In the genomic region with DNA sequence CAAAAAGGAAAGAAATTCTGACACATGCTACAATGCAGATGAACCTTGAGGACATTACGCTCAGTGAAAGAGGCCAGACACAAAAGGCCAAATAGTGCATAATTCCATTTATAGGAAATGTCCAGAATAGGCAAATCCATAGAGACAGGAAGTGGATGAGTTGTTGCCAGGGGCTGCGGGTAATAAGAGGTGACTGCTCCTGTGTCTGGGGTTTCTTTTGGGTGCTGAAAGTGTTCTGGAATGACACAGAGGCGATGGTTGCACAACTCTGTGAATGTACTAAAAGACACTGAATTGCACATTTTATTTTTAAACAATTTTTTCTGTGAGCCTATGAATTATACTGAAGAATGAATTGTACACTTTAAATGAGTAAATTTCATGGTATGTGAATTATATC, we compare ENCODE assay signal across 17 cellular contexts. TPM values are rescaled to one million over a fixed set of nuclear protein-coding genes. Genes with fewer than 3 reads are reported as not detected.
DNase-seq lines count a peak whose midpoint lies in the region; ATAC-seq and TF ChIP-seq lines count a peak whose summit lies in the region.
"Had no signal": no experiment of that assay in that cellular context is flagged by ENCODE, and none has a peak within 500 bp of the region (broad histone marks: within the 10 kb centered on the region; RNA-seq: fewer than 3 reads in every experiment).

No MANE protein-coding gene starts in this region.

- no peaks in the 10 kb centered on the region for H3K36me3 ChIP-seq in breast epithelium
- no peaks in the 10 kb centered on the region for H3K36me3 ChIP-seq in ascending aorta
- H3K36me3 ChIP-seq in uterus = no peaks in the 10 kb centered on the region

- H3K4me3 Mint-ChIP-seq in MCF 10A (ENCODE audit: unreplicated experiment) = no peak overlapping the region

- no peak for TF ChIP-seq CTCF in MCF 10A (IDR thresholded peaks at IDR 0.05; ENCODE audit: unreplicated experiment)
- TF ChIP-seq CTCF in breast epithelium (IDR thresholded peaks at IDR 0.05) = no peak
- TF ChIP-seq CTCF in ascending aorta (IDR thresholded peaks at IDR 0.05) = no peak
- TF ChIP-seq CTCF in uterus (IDR thresholded peaks at IDR 0.05) = no peak

- H3K4me1 ChIP-seq in breast epithelium (peaks cover 0 to 3% of the 10 kb centered on the region in 2 donors), ascending aorta (peaks cover 0 to 17% of the 10 kb centered on the region in 2 donors), right cardiac atrium (ENCODE audit: control insufficient read depth, insufficient read depth, low read length) (peaks cover 25% of the 10 kb centered on the region), uterus (no peaks in the 10 kb centered on the region)

- TF ChIP-seq POLR2A in breast epithelium (IDR thresholded peaks at IDR 0.05) = no peak
- TF ChIP-seq POLR2A in uterus (IDR thresholded peaks at IDR 0.05) = no peak

- H3K27ac ChIP-seq in breast epithelium = peak overlapping the region in 1 of 2 donors; percentile 75
- H3K27ac ChIP-seq in ascending aorta = peak overlapping the region; percentile 16 to 21
- H3K27ac ChIP-seq in right cardiac atrium (ENCODE audit: low read length) = peak overlapping the region; percentile 13
- peak overlapping the region; percentile 34 to 79 for H3K27ac ChIP-seq in uterus

- BruUV-seq in MCF 10A (replicated peaks; lab: Mats Ljungman, UMichigan) = no TSS peak

- intact Hi-C loops in MCF 10A (cut with micrococcal nuclease) = no loop called here
- intact Hi-C loops in breast epithelium (cut with DNase I; ENCODE audit: low total_unique reads) = no loop called here
- intact Hi-C loops in ascending aorta (cut with DNase I) = no loop called here
- intact Hi-C loops in right cardiac atrium (cut with DNase I) = no loop called here
- intact Hi-C loops in uterus (cut with DNase I; ENCODE audit: low total_unique reads) = no loop called here

- peaks cover 69% of the 10 kb centered on the region for H3K27me3 Mint-ChIP-seq in MCF 10A (ENCODE audit: insufficient read depth, unreplicated experiment)

- DNase-seq in MCF 10A (ENCODE audit: unreplicated experiment) (peak; percentile 64), breast epithelium (ENCODE audit: low spot score in 2 of 2) (no peak), ascending aorta (ENCODE audit: low spot score in 2 of 2) (peak in 1 of 2 donors; percentile 81), right cardiac atrium (no peak), uterus (no peak), cortex of kidney (lab: John Stamatoyannopoulos, UW) (no peak), superior temporal gyrus (ENCODE audit: extremely low spot score) (no peak)
- DNase-seq: activated CD4-positive, alpha-beta T cell treated with anti-CD3 and anti-CD28 coated beads for 4 hours; dermis blood vessel endothelial cell; DND-41; midbrain; NCI-H1092; NCI-H69; psoas muscle; substantia nigra had no signal

- no peaks in the 10 kb centered on the region for H3K9me3 Mint-ChIP-seq in MCF 10A (ENCODE audit: unreplicated experiment)
- H3K9me3 Mint-ChIP-seq: activated T-helper 2 cell treated with anti-CD3 and anti-CD28 coated beads, Interferon-gamma antibody, Interleukin-2, Interleukin-4, amounts not matched to agents 10 μg/mL and 5 μg/mL and 100 μg/mL, durations not matched to agents 14 hours and 24 hours and 36 hours had no signal

- H3K27me3 ChIP-seq in breast epithelium = peaks cover 0 to 29% of the 10 kb centered on the region in 2 donors
- no peaks in the 10 kb centered on the region for H3K27me3 ChIP-seq in ascending aorta
- no peaks in the 10 kb centered on the region for H3K27me3 ChIP-seq in right cardiac atrium (ENCODE audit: control insufficient read depth, insufficient read depth)
- H3K27me3 ChIP-seq in uterus = no peaks in the 10 kb centered on the region

- H3K36me3 Mint-ChIP-seq in MCF 10A (ENCODE audit: insufficient read depth, unreplicated experiment) = peaks cover 28% of the 10 kb centered on the region

- H3K4me1 Mint-ChIP-seq in MCF 10A (ENCODE audit: insufficient read depth, unreplicated experiment) = no peaks in the 10 kb centered on the region

- H3K27ac Mint-ChIP-seq in MCF 10A (ENCODE audit: low read depth, unreplicated experiment) = no peak overlapping the region
- H3K27ac Mint-ChIP-seq: activated T-helper 2 cell treated with anti-CD3 and anti-CD28 coated beads, Interferon-gamma antibody, Interleukin-2, Interleukin-4, amounts not matched to agents 10 μg/mL and 5 μg/mL and 100 μg/mL, durations not matched to agents 14 hours and 24 hours and 36 hours had no signal

- ATAC-seq in right cardiac atrium = peak in 1 of 2 donors; percentile 34
- no peak for ATAC-seq in HG02571 (IDR thresholded peaks at IDR 0.05; ENCODE audit: unreplicated experiment)

- H3K4me3 ChIP-seq in breast epithelium (no peak overlapping the region), ascending aorta (no peak overlapping the region), right cardiac atrium (ENCODE audit: low read length) (no peak overlapping the region), uterus (no peak overlapping the region)
- H3K4me3 ChIP-seq: psoas muscle had no signal

- POLR2A ChIA-PET in MCF 10A (lab: Yijun Ruan, JAX) = no interaction called here

- WGBS in right cardiac atrium = 34% methylated on average over 3 of the region's 3 CpGs

- CTCF ChIA-PET in MCF 10A (lab: Yijun Ruan, JAX) = interaction anchor here (0.6 to 1.0 kb wide), 2 partner anchors 13 to 403 kb away, joined by 3 read pairs; no protein-coding TSS in a partner anchor

- no peaks in the 10 kb centered on the region for H3K9me3 ChIP-seq in breast epithelium
- no peaks in the 10 kb centered on the region for H3K9me3 ChIP-seq in ascending aorta
- H3K9me3 ChIP-seq in right cardiac atrium (ENCODE audit: control insufficient read depth, low read length) = no peaks in the 10 kb centered on the region
- H3K9me3 ChIP-seq in uterus = no peaks in the 10 kb centered on the region
- H3K9me3 ChIP-seq: psoas muscle had no signal

RNA-seq across cellular contexts. Expression of a gene that starts 23.3 kb away (rescaled TPM):
- total RNA-seq in MCF 10A (2022) = 201 and 237 TPM in 2 replicates
- total RNA-seq in breast epithelium = 10 to 100 TPM; 43.7 to 66.2 (median 50.8) TPM
- 105 TPM for total RNA-seq in ascending aorta
- total RNA-seq in right cardiac atrium = 10 to 100 TPM; 33.2 to 53.2 (median 43.0) TPM
- 28.2 TPM for polyA plus RNA-seq in right cardiac atrium
- total RNA-seq in uterus = 10 to 100 TPM in 3 of 4 donors, 1 to 10 TPM in 1; 9.7 to 52.6 (median 35.8) TPM

RNA-seq across cellular contexts. Expression of a gene that starts 54.5 kb away (rescaled TPM):
- total RNA-seq in MCF 10A (2022) (46.9 and 47.2 TPM in 2 replicates), breast epithelium (10 to 100 TPM; 56.3 to 58.3 (median 57.8) TPM), ascending aorta (65.7 TPM), right cardiac atrium (10 to 100 TPM; 41.2 to 50.2 (median 45.2) TPM), uterus (100 to 1,000 TPM in 1 of 4 donors, 10 to 100 TPM in 3; 29.7 to 106 (median 50.6) TPM)
- 34.9 TPM for polyA plus RNA-seq in right cardiac atrium
